28 cellular contexts compared by ENCODE assay signal in the genomic region with DNA sequence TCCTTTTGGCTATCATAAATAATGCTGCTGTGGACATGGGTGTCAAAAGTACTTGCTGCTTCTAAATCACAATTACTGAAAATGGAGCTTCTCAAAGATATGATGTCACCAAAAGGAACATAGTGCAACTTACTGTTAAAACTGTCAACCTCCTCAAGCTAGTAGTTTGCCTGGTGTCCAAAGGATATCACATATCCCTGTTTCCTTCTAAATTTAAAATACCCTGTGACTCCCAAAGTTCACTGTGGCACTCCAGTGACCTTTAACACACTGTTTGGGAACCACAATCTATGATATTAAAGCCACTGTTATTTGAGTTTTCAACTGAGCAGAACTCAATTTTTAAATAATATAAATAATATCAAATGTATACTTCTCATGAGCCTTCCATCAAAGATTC.
"Had no signal": no experiment of that assay in that cellular context is flagged by ENCODE, and none has a peak within 500 bp of the region (broad histone marks: within the 10 kb centered on the region; RNA-seq: fewer than 3 reads in every experiment).

No MANE protein-coding gene starts in this region.

- FAIRE-seq: colon, endometrium, endothelial cell of umbilical vein, frontal cortex had no signal

- H2AFZ ChIP-seq: hepatocyte had no signal

- H3K9me3 ChIP-seq: colonic mucosa, esophagus muscularis mucosa, esophagus squamous epithelium, gastrocnemius medialis, gastroesophageal sphincter, heart left ventricle, heart right ventricle had no signal

- H3K36me3 ChIP-seq: colonic mucosa, esophagus squamous epithelium, gastrocnemius medialis had no signal

- H3K9me3 Mint-ChIP-seq: dendritic cell treated with granulocyte-macrophage colony-stimulating factor and Interleukin-4, amounts not matched to agents 40 ng/mL and 50 ng/mL, for 4 days; effector memory CD8-positive, alpha-beta T cell; endodermal cell had no signal

- H3K4me3 Mint-ChIP-seq: dendritic cell treated with granulocyte-macrophage colony-stimulating factor and Interleukin-4, amounts not matched to agents 40 ng/mL and 50 ng/mL, for 4 days; effector memory CD8-positive, alpha-beta T cell; endodermal cell had no signal

- DNase-seq: colonic mucosa; cortex of kidney; dermis blood vessel endothelial cell; dorsolateral prefrontal cortex; effector CD4-positive, alpha-beta T cell; effector CD8-positive, alpha-beta T cell; effector memory CD4-positive, alpha-beta T cell; effector memory CD8-positive, alpha-beta T cell; endodermal cell; erythroblast; esophagus squamous epithelium; foreskin fibroblast; foreskin keratinocyte; gastrocnemius medialis; glutamatergic neuron; head of caudate nucleus; heart left ventricle; heart right ventricle had no signal

- H3K4me2 ChIP-seq: hepatocyte had no signal

- H3K27ac ChIP-seq: colonic mucosa, coronary artery, dorsolateral prefrontal cortex, epithelial cell of prostate, esophagus muscularis mucosa, esophagus squamous epithelium, foreskin keratinocyte, gastroesophageal sphincter, heart left ventricle, heart right ventricle, hepatocyte had no signal

- H3K27ac Mint-ChIP-seq: dendritic cell treated with granulocyte-macrophage colony-stimulating factor and Interleukin-4, amounts not matched to agents 40 ng/mL and 50 ng/mL, for 4 days; effector memory CD8-positive, alpha-beta T cell; endodermal cell had no signal

- H3K4me1 ChIP-seq: colonic mucosa, esophagus muscularis mucosa, esophagus squamous epithelium, foreskin keratinocyte, gastroesophageal sphincter, heart left ventricle had no signal

- H3K27me3 ChIP-seq: colonic mucosa, dorsolateral prefrontal cortex, esophagus muscularis mucosa, esophagus squamous epithelium, foreskin keratinocyte, gastrocnemius medialis, gastroesophageal sphincter, heart left ventricle, heart right ventricle, hepatocyte had no signal

- H3K4me3 ChIP-seq: colonic mucosa, coronary artery, dorsolateral prefrontal cortex, esophagus muscularis mucosa, esophagus squamous epithelium, gastrocnemius medialis, gastroesophageal sphincter, heart left ventricle, heart right ventricle, hepatocyte had no signal
